8 cellular contexts compared by ENCODE assay signal in genomic region chr2:225002039-225002655, GRCh38. TPM values are rescaled to one million over a fixed set of nuclear protein-coding genes. Genes with fewer than 3 reads are reported as not detected.
DNase-seq lines count a peak whose midpoint lies in the region; ATAC-seq and TF ChIP-seq lines count a peak whose summit lies in the region.

No MANE protein-coding gene starts in this region.

- DNase-seq in NCI-H2227 (lab: John Stamatoyannopoulos, UW; ENCODE audit: unreplicated experiment) (peak; percentile 70), dermis microvascular lymphatic vessel endothelial cell (ENCODE audit: low read depth in 2 of 2) (peak; percentile 55 to 82), mucosa of gallbladder (ENCODE audit: low spot score) (peak; percentile 62), stromal cell of bone marrow (ENCODE audit: low read depth) (peak; percentile 70)

- TF ChIP-seq CTCF in 22Rv1 (IDR thresholded peaks at IDR 0.05) = peak; percentile 86
- TF ChIP-seq CTCF in GM12875 (IDR thresholded peaks at IDR 0.05; ENCODE audit: borderline replicate concordance, insufficient read depth, low read depth, low read length) = peak; percentile 76

- peak; percentile 57 for ATAC-seq in HG02852 (IDR thresholded peaks at IDR 0.05; ENCODE audit: unreplicated experiment)
- ATAC-seq in activated CD4-positive, CD25-positive, alpha-beta regulatory T cell treated with anti-CD3 and anti-CD28 coated beads, Interleukin-2, amount 50 U/mL, for 24 hours = peak; percentile 62 to 78

- H3K4me3 ChIP-seq in GM12875 (ENCODE audit: low read depth, low read length) = no peak overlapping the region

- no peak overlapping the region for H3K27ac ChIP-seq in 22Rv1

RNA-seq across cellular contexts. Expression of gene DOCK10, which starts 40.1 kb away (rescaled TPM):
- total RNA-seq in dermis microvascular lymphatic vessel endothelial cell = 4.6 and 6.1 TPM in 2 replicates
- total RNA-seq in mucosa of gallbladder = 20.1 TPM
